In the genomic region with DNA sequence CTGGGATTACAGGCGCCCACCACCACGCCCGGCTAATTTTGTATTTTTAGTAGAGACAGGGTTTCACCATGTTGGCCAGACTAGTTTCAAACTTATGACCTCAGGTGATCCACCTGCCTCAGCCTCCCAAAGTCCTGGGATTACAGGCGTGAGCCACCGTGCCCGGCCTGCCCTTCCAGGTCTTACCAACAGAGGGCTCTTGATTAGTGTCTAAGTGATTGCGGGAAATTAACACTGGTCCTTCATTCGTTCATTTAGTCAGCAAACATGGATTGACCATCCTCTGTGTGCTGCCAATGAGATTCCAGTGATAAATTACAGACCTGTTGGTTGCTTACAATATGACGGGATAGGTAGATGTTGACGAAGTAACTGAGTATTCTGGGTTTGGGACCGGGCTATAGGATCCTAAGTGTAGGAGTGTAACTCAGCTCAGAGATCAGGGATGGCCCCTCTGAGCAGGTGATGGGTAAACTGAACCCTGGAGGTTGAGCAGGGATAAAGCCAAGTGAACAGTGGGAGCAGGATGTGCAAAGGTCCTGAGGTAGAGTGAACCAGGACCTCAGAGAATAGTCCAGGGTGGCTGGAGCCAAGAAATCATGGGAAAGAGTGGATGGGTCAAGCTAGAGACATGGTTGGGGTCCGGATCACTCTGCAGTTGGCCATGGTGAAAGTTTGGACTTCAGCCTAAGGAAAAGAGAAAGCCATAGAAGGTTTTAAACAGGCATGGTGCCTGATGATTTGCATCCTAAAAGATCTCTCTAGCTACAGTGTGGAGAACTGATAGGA, we compare ENCODE assay signal across 13 cellular contexts.
"Had no signal": no experiment of that assay in that cellular context is flagged by ENCODE, and none has a peak within 500 bp of the region (broad histone marks: within the 10 kb centered on the region; RNA-seq: fewer than 3 reads in every experiment).

No MANE protein-coding gene starts in this region.

- H3K4me1 ChIP-seq: colonic mucosa, gastrocnemius medialis, left lung had no signal

- H3K9me3 Mint-ChIP-seq: activated naive CD8-positive, alpha-beta T cell treated with anti-CD3 and anti-CD28 coated beads for 36 hours; activated T-helper 1 cell treated with anti-CD3 and anti-CD28 coated beads, Interleukin-12 subunit alpha, Interleukin-12 subunit beta, Interleukin-2, Interleukin-4 antibody, amounts not matched to agents 30 ng/mL and 10 ng/mL and 1 ng/mL, durations not matched to agents 14 hours and 24 hours and 36 hours; T-helper 2 cell treated with Interferon-gamma antibody and Interleukin-4, amounts not matched to agents 5 μg/mL and 100 μg/mL, for 36 hours had no signal

- H3K4me3 ChIP-seq: body of pancreas, colonic mucosa, gastrocnemius medialis, left lung, thoracic aorta had no signal

- H3K27ac ChIP-seq: colonic mucosa, gastrocnemius medialis, left lung, thoracic aorta had no signal

- H3K36me3 Mint-ChIP-seq: activated naive CD8-positive, alpha-beta T cell treated with anti-CD3 and anti-CD28 coated beads for 36 hours; memory B cell had no signal

- H3K36me3 ChIP-seq: colonic mucosa, gastrocnemius medialis, left lung, thoracic aorta had no signal

- DNase-seq: activated naive CD8-positive, alpha-beta T cell treated with anti-CD3 and anti-CD28 coated beads for 36 hours; amygdala; caudate nucleus; colonic mucosa; gastrocnemius medialis; left lung; naive thymus-derived CD8-positive, alpha-beta T cell; stimulated activated CD4-positive, alpha-beta T cell treated with anti-CD3 and anti-CD28 coated beads, Interleukin-12 subunit alpha, Interleukin-12 subunit beta, amount 100 ng/mL, for 4 hours had no signal

- ATAC-seq: gastrocnemius medialis; left lung; naive thymus-derived CD8-positive, alpha-beta T cell had no signal

- H3K9me3 ChIP-seq: body of pancreas, colonic mucosa, gastrocnemius medialis, left lung, thoracic aorta had no signal

- H3K27ac Mint-ChIP-seq: activated naive CD8-positive, alpha-beta T cell treated with anti-CD3 and anti-CD28 coated beads for 36 hours; activated T-helper 1 cell treated with anti-CD3 and anti-CD28 coated beads, Interleukin-12 subunit alpha, Interleukin-12 subunit beta, Interleukin-2, Interleukin-4 antibody, amounts not matched to agents 30 ng/mL and 10 ng/mL and 1 ng/mL, durations not matched to agents 14 hours and 24 hours and 36 hours; memory B cell; naive thymus-derived CD8-positive, alpha-beta T cell; T-helper 2 cell treated with Interferon-gamma antibody and Interleukin-4, amounts not matched to agents 5 μg/mL and 100 μg/mL, for 36 hours had no signal

- H3K27me3 ChIP-seq: body of pancreas, colonic mucosa, gastrocnemius medialis, left lung had no signal

- H3K4me1 Mint-ChIP-seq: activated naive CD8-positive, alpha-beta T cell treated with anti-CD3 and anti-CD28 coated beads for 36 hours; memory B cell had no signal

- H3K4me3 Mint-ChIP-seq: activated naive CD8-positive, alpha-beta T cell treated with anti-CD3 and anti-CD28 coated beads for 36 hours; activated T-helper 1 cell treated with anti-CD3 and anti-CD28 coated beads, Interleukin-12 subunit alpha, Interleukin-12 subunit beta, Interleukin-2, Interleukin-4 antibody, amounts not matched to agents 30 ng/mL and 10 ng/mL and 1 ng/mL, durations not matched to agents 14 hours and 24 hours and 36 hours; memory B cell; naive thymus-derived CD8-positive, alpha-beta T cell; T-helper 2 cell treated with Interferon-gamma antibody and Interleukin-4, amounts not matched to agents 5 μg/mL and 100 μg/mL, for 36 hours had no signal
